13 cellular contexts compared by ENCODE assay signal in genomic region chr16:29775742-29776408, GRCh38. TPM values are rescaled to one million over a fixed set of nuclear protein-coding genes. Genes with fewer than 3 reads are reported as not detected.
DNase-seq lines count a peak whose midpoint lies in the region; ATAC-seq, FAIRE-seq and TF ChIP-seq lines count a peak whose summit lies in the region.
"Had no signal": no experiment of that assay in that cellular context is flagged by ENCODE, and none has a peak within 500 bp of the region (broad histone marks: within the 10 kb centered on the region; RNA-seq: fewer than 3 reads in every experiment).

No MANE protein-coding gene starts in this region.

- H3K4me1 Mint-ChIP-seq in immature natural killer cell = no peaks in the 10 kb centered on the region
- H3K4me1 Mint-ChIP-seq: nephron had no signal

- no peaks in the 10 kb centered on the region for H3K4me1 ChIP-seq in mucosa of rectum (ENCODE audit: control insufficient read depth in 2 of 2, insufficient read depth in 2 of 2, low read length in 2 of 2)

- H3K36me3 Mint-ChIP-seq in immature natural killer cell = no peaks in the 10 kb centered on the region
- H3K36me3 Mint-ChIP-seq: CD4-positive, alpha-beta memory T cell had no signal

- H3K27me3 Mint-ChIP-seq in immature natural killer cell (ENCODE audit: low read depth in 3 of 3) = peaks cover 0 to 2% (median 0%) of the 10 kb centered on the region in 3 donors
- H3K27me3 Mint-ChIP-seq: CD4-positive, alpha-beta memory T cell had no signal

- ATAC-seq in GM18858 (IDR thresholded peaks at IDR 0.05; ENCODE audit: unreplicated experiment) (no peak), HG03457 (IDR thresholded peaks at IDR 0.05; ENCODE audit: unreplicated experiment) (no peak)

- H3K36me3 ChIP-seq in bronchial epithelial cell (ENCODE audit: control insufficient read depth, insufficient read depth, low read length) = no peaks in the 10 kb centered on the region
- H3K36me3 ChIP-seq in mucosa of rectum (ENCODE audit: control insufficient read depth in 2 of 2, insufficient read depth in 2 of 2, low read length in 2 of 2) = peaks cover 0 to 2% of the 10 kb centered on the region in 2 donors
- H3K36me3 ChIP-seq: spleen, thoracic aorta had no signal

- H3K27ac Mint-ChIP-seq in immature natural killer cell = peak overlapping the region in 2 of 6 donors; percentile 5 to 33
- H3K27ac Mint-ChIP-seq: nephron had no signal

- H3K9me3 Mint-ChIP-seq in immature natural killer cell = no peaks in the 10 kb centered on the region
- H3K9me3 Mint-ChIP-seq: CD4-positive, alpha-beta memory T cell; nephron had no signal

- peak overlapping the region; percentile 7 to 23 for H3K27ac ChIP-seq in mucosa of rectum (ENCODE audit: low read depth in 2 of 2, low read length in 2 of 2)
- H3K27ac ChIP-seq: spleen, thoracic aorta had no signal

- no peak overlapping the region for H3K4me3 Mint-ChIP-seq in immature natural killer cell
- H3K4me3 Mint-ChIP-seq: CD4-positive, alpha-beta memory T cell; nephron had no signal

- H3K9ac ChIP-seq in mucosa of rectum (ENCODE audit: low read depth in 1 of 2, low read length in 2 of 2) = no peak overlapping the region

- H3K4me3 ChIP-seq in bronchial epithelial cell (ENCODE audit: low read depth, low read length) (no peak overlapping the region), mucosa of rectum (ENCODE audit: low read length in 2 of 2) (no peak overlapping the region)
- H3K4me3 ChIP-seq: spleen, thoracic aorta had no signal

- no peaks in the 10 kb centered on the region for H3K9me3 ChIP-seq in mucosa of rectum (ENCODE audit: control insufficient read depth in 2 of 2, low read length in 2 of 2)
- H3K9me3 ChIP-seq: spleen, thoracic aorta had no signal

- FAIRE-seq in bronchial epithelial cell (lab: Jason Lieb, UNC) = no peak

- DNase-seq in GM03348 (ENCODE audit: low spot score) (peak; percentile 31), NCI-H1694 (lab: John Stamatoyannopoulos, UW) (peak; percentile 17), bronchial epithelial cell (ENCODE audit: low read depth) (peak; percentile 70), NCI-H345 treated with DMSO at 0.1 percent for 48 hours (lab: John Stamatoyannopoulos, UW; ENCODE audit: unreplicated experiment) (no peak), immature natural killer cell (no peak)
- DNase-seq: CD4-positive, alpha-beta memory T cell; NCI-H526; spleen had no signal

- H3K27me3 ChIP-seq in bronchial epithelial cell (ENCODE audit: control insufficient read depth, insufficient read depth, low read length) = no peaks in the 10 kb centered on the region
- H3K27me3 ChIP-seq in mucosa of rectum (ENCODE audit: control insufficient read depth in 2 of 2, insufficient read depth in 2 of 2, low read length in 2 of 2) = no peaks in the 10 kb centered on the region
- H3K27me3 ChIP-seq: spleen had no signal

- no peak for TF ChIP-seq CTCF in bronchial epithelial cell (IDR thresholded peaks at IDR 0.05; ENCODE audit: insufficient read depth, low read length, severe bottlenecking)

RNA-seq across cellular contexts. Expression of gene ZG16, which starts 2.2 kb away (rescaled TPM):
- total RNA-seq in bronchial epithelial cell = not detected in 2 replicates
- polyA plus RNA-seq in immature natural killer cell = not detected
- total RNA-seq: CD4-positive, alpha-beta memory T cell; spleen; thoracic aorta had no signal
- polyA plus RNA-seq: CD4-positive, alpha-beta memory T cell had no signal

RNA-seq across cellular contexts. Expression of gene KIF22, which starts 14.7 kb away (rescaled TPM):
- 11.3 and 12.0 TPM in 2 replicates for total RNA-seq in bronchial epithelial cell
- polyA plus RNA-seq in immature natural killer cell = 10 to 100 TPM; 33.1 to 45.2 (median 33.3) TPM

RNA-seq across cellular contexts. Expression of gene C16orf54, which starts 30.1 kb away (rescaled TPM):
- not detected in 2 replicates for total RNA-seq in bronchial epithelial cell
- 10 to 100 TPM in 2 of 3 donors, 1 to 10 TPM in 1; 9.6 to 39.8 (median 21.9) TPM for polyA plus RNA-seq in immature natural killer cell

RNA-seq across cellular contexts. Expression of gene MAZ, which starts 30.5 kb away (rescaled TPM):
- total RNA-seq in bronchial epithelial cell = 125 and 168 TPM in 2 replicates
- 10 to 100 TPM; 49.2 to 54.8 (median 52.7) TPM for polyA plus RNA-seq in immature natural killer cell

RNA-seq across cellular contexts. Expression of gene PRRT2, which starts 36.1 kb away (rescaled TPM):
- total RNA-seq in bronchial epithelial cell = not detected in 2 replicates
- polyA plus RNA-seq in immature natural killer cell = not detected

Comparison
In these comparisons a context has a peak if more than half of its experiments do, and no peak if none do; other contexts are left out.
1. DNase-seq: peak in GM03348 (single experiment), NCI-H1694 (single experiment) and bronchial epithelial cell (single experiment); none in NCI-H345 treated with DMSO at 0.1 percent for 48 hours (single experiment) and immature natural killer cell (0 of 3).